8 cellular contexts compared by ENCODE assay signal in genomic region chr3:115783938-115784738, GRCh38.
A peak's percentile ranks its signal among the peaks of the same experiment; 100 is the strongest.
DNase-seq lines count a peak whose midpoint lies in the region; ATAC-seq and TF ChIP-seq lines count a peak whose summit lies in the region.

No MANE protein-coding gene starts in this region.

- peak; percentile 94 for TF ChIP-seq EP300 in neural cell (conservative IDR thresholded peaks at IDR 0.05; ENCODE audit: poor library complexity, severe bottlenecking)

- H3K9me3 ChIP-seq in ES-I3 (ENCODE audit: control insufficient read depth, insufficient read depth, low read length) (no peaks in the 10 kb centered on the region), RWPE2 (ENCODE audit: severe bottlenecking) (no peaks in the 10 kb centered on the region), neural cell (ENCODE audit: low read length) (no peaks in the 10 kb centered on the region)

- H2AFZ ChIP-seq in neural cell (ENCODE audit: low read depth, low read length): no peak overlapping the region

- no peaks in the 10 kb centered on the region for H3K9me2 ChIP-seq in neural cell (ENCODE audit: insufficient read depth, low read length)

- peaks cover 19% of the 10 kb centered on the region for H3K4me1 Mint-ChIP-seq in stimulated activated naive CD8-positive, alpha-beta T cell treated with anti-CD3 and anti-CD28 coated beads, Interleukin-15, amount 100 ng/mL, for 72 hours

- peak overlapping the region; percentile 88 to 90 for H3K4me3 Mint-ChIP-seq in stimulated activated naive CD8-positive, alpha-beta T cell treated with anti-CD3 and anti-CD28 coated beads, Interleukin-15, amount 100 ng/mL, for 72 hours

- peak; percentile 89 for DNase-seq in HCEC 1CT
- peak; percentile 97 for DNase-seq in M059J (ENCODE audit: low read depth)
- peak; percentile 96 for DNase-seq in RWPE2 (ENCODE audit: low spot score)
- DNase-seq in activated effector memory CD4-positive, alpha-beta T cell treated with Interleukin-2 at 50 U/mL for 16 hours: peak; percentile 85
- peak; percentile 85 for DNase-seq in fibroblast of villous mesenchyme (ENCODE audit: low read depth)
- peak; percentile 93 for DNase-seq in stimulated activated naive CD8-positive, alpha-beta T cell treated with anti-CD3 and anti-CD28 coated beads, Interleukin-15, amount 100 ng/mL, for 72 hours

- no peaks in the 10 kb centered on the region for H4K20me1 ChIP-seq in neural cell (ENCODE audit: insufficient read depth)

- H3K4me2 ChIP-seq in neural cell (ENCODE audit: low read length): no peak overlapping the region

- no peaks in the 10 kb centered on the region for H3K36me3 ChIP-seq in ES-I3 (ENCODE audit: insufficient read depth, low read length)
- no peaks in the 10 kb centered on the region for H3K36me3 ChIP-seq in RWPE2 (ENCODE audit: low read depth)
- H3K36me3 ChIP-seq in neural cell (ENCODE audit: insufficient read depth, low read length): no peaks in the 10 kb centered on the region

- H3K27me3 Mint-ChIP-seq in stimulated activated naive CD8-positive, alpha-beta T cell treated with anti-CD3 and anti-CD28 coated beads, Interleukin-15, amount 100 ng/mL, for 72 hours: no peaks in the 10 kb centered on the region

- ATAC-seq in RWPE2 (ENCODE audit: low read depth): peak; percentile 81
- ATAC-seq in stimulated activated naive CD8-positive, alpha-beta T cell treated with anti-CD3 and anti-CD28 coated beads, Interleukin-15, amount 100 ng/mL, for 72 hours: peak; percentile 91

- H3K4me1 ChIP-seq in ES-I3 (ENCODE audit: insufficient read depth, low read length) (peaks cover 9% of the 10 kb centered on the region; the same call in 1 of the 2 replicates), RWPE2 (ENCODE audit: insufficient read depth, poor library complexity, severe bottlenecking) (peaks cover 11% of the 10 kb centered on the region)

- H3F3A ChIP-seq in neural cell (ENCODE audit: insufficient read depth, low read length, poor library complexity, severe bottlenecking): peaks cover 3% of the 10 kb centered on the region

- H3K27ac Mint-ChIP-seq in stimulated activated naive CD8-positive, alpha-beta T cell treated with anti-CD3 and anti-CD28 coated beads, Interleukin-15, amount 100 ng/mL, for 72 hours: peak overlapping the region; percentile 96 to 97

- peak; percentile 95 for TF ChIP-seq RAD21 in neural cell (conservative IDR thresholded peaks at IDR 0.05)

- H3K9ac ChIP-seq in ES-I3 (ENCODE audit: low read depth, low read length): peak overlapping the region; percentile 68
- peak overlapping the region; percentile 95 for H3K9ac ChIP-seq in neural cell (ENCODE audit: low read length)

- TF ChIP-seq CTCF in RWPE2 (IDR thresholded peaks at IDR 0.05; ENCODE audit: poor library complexity, severe bottlenecking) (peak; percentile 99), fibroblast of villous mesenchyme (IDR thresholded peaks at IDR 0.05; ENCODE audit: insufficient read depth, low read depth, low read length) (peak; percentile 97), neural cell (IDR thresholded peaks at IDR 0.05; ENCODE audit: poor library complexity, severe bottlenecking) (peak; percentile 100)

- H3K9me3 Mint-ChIP-seq in stimulated activated naive CD8-positive, alpha-beta T cell treated with anti-CD3 and anti-CD28 coated beads, Interleukin-15, amount 100 ng/mL, for 72 hours: no peaks in the 10 kb centered on the region

- peak overlapping the region; percentile 87 for H3K27ac ChIP-seq in RWPE2 (ENCODE audit: poor library complexity, severe bottlenecking)
- H3K27ac ChIP-seq in neural cell (ENCODE audit: low read length): peak overlapping the region; percentile 95

- H3K4me3 ChIP-seq in RWPE2 (ENCODE audit: severe bottlenecking): peak overlapping the region; percentile 46
- H3K4me3 ChIP-seq in fibroblast of villous mesenchyme (ENCODE audit: low read depth, low read length): peak overlapping the region; percentile 68
- H3K4me3 ChIP-seq in neural cell (ENCODE audit: low read length): peak overlapping the region; percentile 67

- no peaks in the 10 kb centered on the region for H3K79me2 ChIP-seq in neural cell (replicated peaks; ENCODE audit: insufficient read depth, low read length)

- H3K27me3 ChIP-seq in RWPE2 (ENCODE audit: insufficient read depth, poor library complexity, severe bottlenecking) (no peaks in the 10 kb centered on the region), neural cell (ENCODE audit: insufficient read depth, low read depth, low read length) (no peaks in the 10 kb centered on the region)

TF ChIP-seq in neural cell, 6 proteins besides CTCF, POLR2A, EP300 and RAD21:
- TF ChIP-seq TAF1 (IDR thresholded peaks at IDR 0.05; ENCODE audit: low read depth) (peak; percentile 85), MXI1 (conservative IDR thresholded peaks at IDR 0.05; ENCODE audit: poor library complexity, severe bottlenecking) (peak; percentile 96), REST (IDR thresholded peaks at IDR 0.05; ENCODE audit: borderline replicate concordance) (peak; percentile 45), EZH2 (IDR thresholded peaks at IDR 0.05; ENCODE audit: borderline replicate concordance, insufficient read depth, low read length, poor library complexity, severe bottlenecking) (no peak), SMC3 (conservative IDR thresholded peaks at IDR 0.05; ENCODE audit: poor library complexity) (peak; percentile 96), POLR2AphosphoS5 (IDR thresholded peaks at IDR 0.05) (peak; percentile 89)
TF ChIP-seq in neural cell: peak in this region for 5.

Comparison
In these comparisons a context has a peak if more than half of its experiments do, and no peak if none do; other contexts are left out.
1. Peak in every context shown above with its lines: DNase-seq, ATAC-seq, H3K4me3 ChIP-seq and H3K27ac ChIP-seq.